8 cellular contexts compared by ENCODE assay signal in the genomic region with DNA sequence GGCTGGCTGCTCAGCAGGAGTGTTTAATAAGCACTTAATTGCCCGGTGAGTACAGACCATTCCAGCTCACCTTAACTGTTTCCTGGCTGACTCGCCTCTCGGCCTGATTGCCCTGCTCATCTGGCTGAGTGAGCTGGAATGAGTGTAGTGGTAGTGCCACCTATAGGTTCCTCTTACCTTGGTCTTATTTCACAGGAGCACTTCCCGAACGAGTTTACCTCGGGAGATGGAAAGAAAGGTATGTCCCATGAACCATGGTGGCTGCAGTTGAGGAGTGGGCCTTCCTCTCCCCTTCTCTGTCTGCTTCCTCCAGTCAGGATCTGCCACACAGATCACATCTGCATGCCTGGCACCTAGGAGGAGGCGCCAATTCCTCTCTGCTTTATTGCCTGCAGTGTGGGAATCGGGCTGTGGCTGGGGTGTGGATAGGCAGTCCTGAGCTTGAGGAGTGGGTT. TPM values are rescaled to one million over a fixed set of nuclear protein-coding genes. Genes with fewer than 3 reads are reported as not detected.
A peak's percentile ranks its signal among the peaks of the same experiment; 100 is the strongest.
DNase-seq lines count a peak whose midpoint lies in the region; TF ChIP-seq lines count a peak whose summit lies in the region.

No MANE protein-coding gene starts in this region.

- no peaks in the 10 kb centered on the region for H3K9me2 ChIP-seq in OCI-LY7 (ENCODE audit: insufficient read depth, low read length)

- DNase-seq in G401 (ENCODE audit: low spot score), result peak; percentile 84
- DNase-seq in LHCN-M2 (ENCODE audit: low read depth), result peak; percentile 40
- DNase-seq in OCI-LY7 (ENCODE audit: low spot score), result peak; percentile 82
- DNase-seq in activated naive CD4-positive, alpha-beta T cell treated with anti-CD3 and anti-CD28 coated beads, Interleukin-2, amount 50 U/mL, for 16 hours, result peak; percentile 29
- peak; percentile 82 for DNase-seq in iPS DF 19.7 (ENCODE audit: low read depth, low spot score)
- DNase-seq in stimulated activated CD4-positive, alpha-beta T cell treated with anti-CD3 and anti-CD28 coated beads, Interleukin-2, amount 100 ng/mL, for 24 hours, result peak; percentile 25 to 39
- DNase-seq in activated gamma-delta T cell treated with Interleukin-2 at 50 U/mL for 16 hours, result no peak
- no peak for DNase-seq in GF-D8 (lab: John Stamatoyannopoulos, UW)

- H3K79me2 ChIP-seq in OCI-LY7 (ENCODE audit: insufficient read depth, low read depth, low read length), result no peaks in the 10 kb centered on the region

- TF ChIP-seq CTCF in OCI-LY7 (conservative IDR thresholded peaks at IDR 0.05; ENCODE audit: low read length), result peak; percentile 85

- peaks cover 26% of the 10 kb centered on the region for H3K4me1 ChIP-seq in OCI-LY7 (ENCODE audit: insufficient read depth, low read length, poor library complexity, severe bottlenecking)

- no peak overlapping the region for H3K27ac ChIP-seq in OCI-LY7 (ENCODE audit: low read depth, low read length, poor library complexity, severe bottlenecking)

- H3K4me3 ChIP-seq in OCI-LY7 (ENCODE audit: low read depth, low read length, poor library complexity, severe bottlenecking), result no peak overlapping the region

- in situ Hi-C loops in G401 (cut with HindIII; ENCODE audit: low sequenced_read_pairs), result no loop called here

- CTCF ChIA-PET in OCI-LY7 (lab: Charles Lee; ENCODE audit: unreplicated experiment), result interaction anchor here (0.7 to 1.1 kb wide), 2 partner anchors 18 to 73 kb away, joined by 3 read pairs; no protein-coding TSS in a partner anchor

- no TSS peak for BruUV-seq in OCI-LY7 (replicated peaks; lab: Mats Ljungman, UMichigan)

- POLR2A ChIA-PET in OCI-LY7 (lab: Charles Lee), result interaction anchor here (0.9 kb wide), 1 partner anchor 15 kb away, joined by 8 read pairs; no protein-coding TSS in a partner anchor

- intact Hi-C loops in OCI-LY7 (cut with micrococcal nuclease; ENCODE audit: unreplicated experiment), result loop anchor here (1.0 kb wide), 1 partner anchor 101 kb away; no protein-coding TSS in a partner anchor

- peak overlapping the region; percentile 15; the same call in 1 of the 2 replicates for H3K4me2 ChIP-seq in OCI-LY7 (ENCODE audit: low read length)

- no peaks in the 10 kb centered on the region for H4K20me1 ChIP-seq in OCI-LY7 (ENCODE audit: insufficient read depth, low read length)

- H2AFZ ChIP-seq in OCI-LY7 (ENCODE audit: low read length), result 0 out of 2 replicates have a peak overlapping the region, but pooled peaks have one; percentile 18

- H3K36me3 ChIP-seq in OCI-LY7 (ENCODE audit: insufficient read depth, low read length), result no peaks in the 10 kb centered on the region

- H3K9me3 ChIP-seq in OCI-LY7 (ENCODE audit: low read length), result no peaks in the 10 kb centered on the region

RNA-seq across cellular contexts. Expression of a gene that starts 26.7 kb away (rescaled TPM):
- 0.12 and 0.51 TPM in 2 replicates for total RNA-seq in G401 (2014; rRNA removed; shearing (Covaris generic))
- total RNA-seq in LHCN-M2 (2014; rRNA removed), result not detected in 2 replicates
- polyA plus RNA-seq in LHCN-M2 (2012), result 0.02 TPM
- total RNA-seq in OCI-LY7 (2014; rRNA removed; shearing (Covaris generic)), result 0.13 and 0.69 TPM in 2 replicates
- total RNA-seq in OCI-LY7 (2022), result 0.70 and 0.85 TPM in 2 replicates

RNA-seq across cellular contexts. Expression of a gene that starts 33.1 kb away (rescaled TPM):
- total RNA-seq in G401 (2014; rRNA removed; shearing (Covaris generic)), result 84.2 and 144 TPM in 2 replicates
- total RNA-seq in LHCN-M2 (2014; rRNA removed) (145 and 163 TPM in 2 replicates), OCI-LY7 (2022) (114 and 129 TPM in 2 replicates)
- polyA plus RNA-seq in LHCN-M2 (2012), result 81.2 TPM
- 80.4 and 144 TPM in 2 replicates for total RNA-seq in OCI-LY7 (2014; rRNA removed; shearing (Covaris generic))

RNA-seq across cellular contexts. Expression of a gene that starts 34.0 kb away (rescaled TPM):
- 178 and 183 TPM in 2 replicates for total RNA-seq in G401 (2014; rRNA removed; shearing (Covaris generic))
- total RNA-seq in LHCN-M2 (2014; rRNA removed) (133 TPM in 2 replicates), OCI-LY7 (2022) (153 and 166 TPM in 2 replicates)
- polyA plus RNA-seq in LHCN-M2 (2012), result 161 TPM
- total RNA-seq in OCI-LY7 (2014; rRNA removed; shearing (Covaris generic)), result 264 and 278 TPM in 2 replicates

Comparison
In these comparisons a context has a peak if more than half of its experiments do, and no peak if none do; other contexts are left out.
1. DNase-seq: peak in G401 (single experiment), LHCN-M2 (single experiment), OCI-LY7 (single experiment), activated naive CD4-positive, alpha-beta T cell treated with anti-CD3 and anti-CD28 coated beads, Interleukin-2, amount 50 U/mL, for 16 hours (single experiment), iPS DF 19.7 (single experiment) and stimulated activated CD4-positive, alpha-beta T cell treated with anti-CD3 and anti-CD28 coated beads, Interleukin-2, amount 100 ng/mL, for 24 hours (2 of 2); none in activated gamma-delta T cell treated with Interleukin-2 at 50 U/mL for 16 hours (single experiment) and GF-D8 (single experiment).